1 cellular context compared by ENCODE assay signal in genomic region chr1:17089496-17089895, GRCh38.
TF ChIP-seq lines count a peak whose summit lies in the region.

No MANE protein-coding gene starts in this region.

TF ChIP-seq in H1, 55 proteins besides CTCF, POLR2A, EP300 and RAD21:
- TF ChIP-seq TCF12 (IDR thresholded peaks at IDR 0.05; ENCODE audit: low read depth, low read length), result no peak
- TF ChIP-seq ASH2L (IDR thresholded peaks at IDR 0.05; ENCODE audit: low read length), result no peak
- TF ChIP-seq TAF1 (IDR thresholded peaks at IDR 0.05; ENCODE audit: low read depth, low read length), result no peak
- TF ChIP-seq KDM4A (IDR thresholded peaks at IDR 0.05; ENCODE audit: low read depth, low read length, severe bottlenecking), result no peak
- TF ChIP-seq TBP (IDR thresholded peaks at IDR 0.05; ENCODE audit: low read depth, low read length), result no peak
- no peak for TF ChIP-seq CBX5 (IDR thresholded peaks at IDR 0.05; ENCODE audit: low read depth, low read length)
- TF ChIP-seq SP1 (IDR thresholded peaks at IDR 0.05; ENCODE audit: low read depth, low read length), result no peak
- no peak for TF ChIP-seq CHD7 (IDR thresholded peaks at IDR 0.05; ENCODE audit: insufficient replicate concordance, low read length)
- TF ChIP-seq PHF8 (conservative IDR thresholded peaks at IDR 0.05; ENCODE audit: low read depth, low read length), result no peak
- TF ChIP-seq NANOG (IDR thresholded peaks at IDR 0.05; ENCODE audit: insufficient read depth, low read depth, low read length, poor library complexity, severe bottlenecking), result no peak
- no peak for TF ChIP-seq BACH1 (IDR thresholded peaks at IDR 0.05; ENCODE audit: low read length)
- TF ChIP-seq JUND (IDR thresholded peaks at IDR 0.05; ENCODE audit: low read length), result no peak
- TF ChIP-seq CREB1 (IDR thresholded peaks at IDR 0.05), result no peak
- TF ChIP-seq MAFK (IDR thresholded peaks at IDR 0.05; ENCODE audit: low read depth, low read length), result no peak
- TF ChIP-seq TEAD4 (IDR thresholded peaks at IDR 0.05; ENCODE audit: low read depth, low read length), result no peak
- no peak for TF ChIP-seq EGR1 (IDR thresholded peaks at IDR 0.05; ENCODE audit: borderline replicate concordance, low read depth, low read length)
